Comparison of ENCODE assay signal across 1 cellular context in genomic region chr9:122190597-122191381, GRCh38.
TF ChIP-seq lines count a peak whose summit lies in the region.

No MANE protein-coding gene starts in this region.

TF ChIP-seq in HCT116, 20 proteins besides CTCF, POLR2A, EP300 and RAD21 (continued from another document):
- TF ChIP-seq REST (IDR thresholded peaks at IDR 0.05; ENCODE audit: low read depth) (no peak), CEBPB (IDR thresholded peaks at IDR 0.05; ENCODE audit: low read depth) (no peak), MAX (IDR thresholded peaks at IDR 0.05) (no peak), SP1 (IDR thresholded peaks at IDR 0.05; ENCODE audit: low read depth) (no peak), ATF3 (IDR thresholded peaks at IDR 0.05) (no peak)
